ENCODE assay signal across 1 cellular context in the genomic region with DNA sequence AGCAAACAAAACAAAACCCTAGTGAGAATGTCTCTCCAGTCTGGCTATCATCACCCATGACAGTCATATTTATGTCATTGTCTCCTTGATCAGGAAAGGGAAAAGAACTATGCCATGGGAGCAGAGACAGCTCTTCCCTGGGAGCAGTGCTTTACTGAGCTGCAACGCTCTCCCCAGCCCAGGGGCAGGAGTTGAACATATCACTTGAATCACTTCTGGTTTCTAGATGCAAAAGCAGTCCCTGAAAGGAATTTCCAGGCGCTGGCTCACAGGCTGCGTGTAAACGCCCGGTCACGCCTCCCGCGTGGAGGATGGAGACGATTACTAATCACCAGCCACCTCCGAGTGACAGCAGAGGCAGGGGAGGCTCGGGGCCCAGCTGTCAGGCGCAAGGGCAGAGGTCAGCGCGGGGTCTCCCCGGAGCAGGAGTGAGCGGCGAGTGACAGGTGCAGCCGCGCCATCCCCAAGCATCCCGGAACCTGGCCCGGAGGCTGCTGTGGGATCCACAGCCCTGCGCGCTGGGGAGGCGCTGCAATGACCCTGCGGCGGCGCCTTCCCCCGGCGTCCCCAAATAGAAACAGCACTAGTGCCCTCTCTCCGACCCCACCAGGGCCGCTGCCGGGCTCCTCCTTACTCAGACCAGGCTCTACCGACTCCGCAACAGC.
TF ChIP-seq lines count a peak whose summit lies in the region.

No MANE protein-coding gene starts in this region.

TF ChIP-seq in GM23338, 12 proteins besides CTCF, POLR2A, EP300 and RAD21 (continued from another document):
- TF ChIP-seq, protein P1, sequence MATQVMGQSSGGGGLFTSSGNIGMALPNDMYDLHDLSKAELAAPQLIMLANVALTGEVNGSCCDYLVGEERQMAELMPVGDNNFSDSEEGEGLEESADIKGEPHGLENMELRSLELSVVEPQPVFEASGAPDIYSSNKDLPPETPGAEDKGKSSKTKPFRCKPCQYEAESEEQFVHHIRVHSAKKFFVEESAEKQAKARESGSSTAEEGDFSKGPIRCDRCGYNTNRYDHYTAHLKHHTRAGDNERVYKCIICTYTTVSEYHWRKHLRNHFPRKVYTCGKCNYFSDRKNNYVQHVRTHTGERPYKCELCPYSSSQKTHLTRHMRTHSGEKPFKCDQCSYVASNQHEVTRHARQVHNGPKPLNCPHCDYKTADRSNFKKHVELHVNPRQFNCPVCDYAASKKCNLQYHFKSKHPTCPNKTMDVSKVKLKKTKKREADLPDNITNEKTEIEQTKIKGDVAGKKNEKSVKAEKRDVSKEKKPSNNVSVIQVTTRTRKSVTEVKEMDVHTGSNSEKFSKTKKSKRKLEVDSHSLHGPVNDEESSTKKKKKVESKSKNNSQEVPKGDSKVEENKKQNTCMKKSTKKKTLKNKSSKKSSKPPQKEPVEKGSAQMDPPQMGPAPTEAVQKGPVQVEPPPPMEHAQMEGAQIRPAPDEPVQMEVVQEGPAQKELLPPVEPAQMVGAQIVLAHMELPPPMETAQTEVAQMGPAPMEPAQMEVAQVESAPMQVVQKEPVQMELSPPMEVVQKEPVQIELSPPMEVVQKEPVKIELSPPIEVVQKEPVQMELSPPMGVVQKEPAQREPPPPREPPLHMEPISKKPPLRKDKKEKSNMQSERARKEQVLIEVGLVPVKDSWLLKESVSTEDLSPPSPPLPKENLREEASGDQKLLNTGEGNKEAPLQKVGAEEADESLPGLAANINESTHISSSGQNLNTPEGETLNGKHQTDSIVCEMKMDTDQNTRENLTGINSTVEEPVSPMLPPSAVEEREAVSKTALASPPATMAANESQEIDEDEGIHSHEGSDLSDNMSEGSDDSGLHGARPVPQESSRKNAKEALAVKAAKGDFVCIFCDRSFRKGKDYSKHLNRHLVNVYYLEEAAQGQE (IDR thresholded peaks at IDR 0.05; ENCODE audit: unreplicated experiment): no peak
- TF ChIP-seq NANOG (IDR thresholded peaks at IDR 0.05; ENCODE audit: borderline replicate concordance) (no peak), JUNB (IDR thresholded peaks at IDR 0.05; ENCODE audit: unreplicated experiment) (no peak), STAT1 (IDR thresholded peaks at IDR 0.05; ENCODE audit: unreplicated experiment) (no peak), EZH2 (IDR thresholded peaks at IDR 0.05; ENCODE audit: low read depth, unreplicated experiment) (no peak), CREB1 (CRISPR knock-in tag; IDR thresholded peaks at IDR 0.05; ENCODE audit: low read depth) (no peak)
- TF ChIP-seq, protein P2, sequence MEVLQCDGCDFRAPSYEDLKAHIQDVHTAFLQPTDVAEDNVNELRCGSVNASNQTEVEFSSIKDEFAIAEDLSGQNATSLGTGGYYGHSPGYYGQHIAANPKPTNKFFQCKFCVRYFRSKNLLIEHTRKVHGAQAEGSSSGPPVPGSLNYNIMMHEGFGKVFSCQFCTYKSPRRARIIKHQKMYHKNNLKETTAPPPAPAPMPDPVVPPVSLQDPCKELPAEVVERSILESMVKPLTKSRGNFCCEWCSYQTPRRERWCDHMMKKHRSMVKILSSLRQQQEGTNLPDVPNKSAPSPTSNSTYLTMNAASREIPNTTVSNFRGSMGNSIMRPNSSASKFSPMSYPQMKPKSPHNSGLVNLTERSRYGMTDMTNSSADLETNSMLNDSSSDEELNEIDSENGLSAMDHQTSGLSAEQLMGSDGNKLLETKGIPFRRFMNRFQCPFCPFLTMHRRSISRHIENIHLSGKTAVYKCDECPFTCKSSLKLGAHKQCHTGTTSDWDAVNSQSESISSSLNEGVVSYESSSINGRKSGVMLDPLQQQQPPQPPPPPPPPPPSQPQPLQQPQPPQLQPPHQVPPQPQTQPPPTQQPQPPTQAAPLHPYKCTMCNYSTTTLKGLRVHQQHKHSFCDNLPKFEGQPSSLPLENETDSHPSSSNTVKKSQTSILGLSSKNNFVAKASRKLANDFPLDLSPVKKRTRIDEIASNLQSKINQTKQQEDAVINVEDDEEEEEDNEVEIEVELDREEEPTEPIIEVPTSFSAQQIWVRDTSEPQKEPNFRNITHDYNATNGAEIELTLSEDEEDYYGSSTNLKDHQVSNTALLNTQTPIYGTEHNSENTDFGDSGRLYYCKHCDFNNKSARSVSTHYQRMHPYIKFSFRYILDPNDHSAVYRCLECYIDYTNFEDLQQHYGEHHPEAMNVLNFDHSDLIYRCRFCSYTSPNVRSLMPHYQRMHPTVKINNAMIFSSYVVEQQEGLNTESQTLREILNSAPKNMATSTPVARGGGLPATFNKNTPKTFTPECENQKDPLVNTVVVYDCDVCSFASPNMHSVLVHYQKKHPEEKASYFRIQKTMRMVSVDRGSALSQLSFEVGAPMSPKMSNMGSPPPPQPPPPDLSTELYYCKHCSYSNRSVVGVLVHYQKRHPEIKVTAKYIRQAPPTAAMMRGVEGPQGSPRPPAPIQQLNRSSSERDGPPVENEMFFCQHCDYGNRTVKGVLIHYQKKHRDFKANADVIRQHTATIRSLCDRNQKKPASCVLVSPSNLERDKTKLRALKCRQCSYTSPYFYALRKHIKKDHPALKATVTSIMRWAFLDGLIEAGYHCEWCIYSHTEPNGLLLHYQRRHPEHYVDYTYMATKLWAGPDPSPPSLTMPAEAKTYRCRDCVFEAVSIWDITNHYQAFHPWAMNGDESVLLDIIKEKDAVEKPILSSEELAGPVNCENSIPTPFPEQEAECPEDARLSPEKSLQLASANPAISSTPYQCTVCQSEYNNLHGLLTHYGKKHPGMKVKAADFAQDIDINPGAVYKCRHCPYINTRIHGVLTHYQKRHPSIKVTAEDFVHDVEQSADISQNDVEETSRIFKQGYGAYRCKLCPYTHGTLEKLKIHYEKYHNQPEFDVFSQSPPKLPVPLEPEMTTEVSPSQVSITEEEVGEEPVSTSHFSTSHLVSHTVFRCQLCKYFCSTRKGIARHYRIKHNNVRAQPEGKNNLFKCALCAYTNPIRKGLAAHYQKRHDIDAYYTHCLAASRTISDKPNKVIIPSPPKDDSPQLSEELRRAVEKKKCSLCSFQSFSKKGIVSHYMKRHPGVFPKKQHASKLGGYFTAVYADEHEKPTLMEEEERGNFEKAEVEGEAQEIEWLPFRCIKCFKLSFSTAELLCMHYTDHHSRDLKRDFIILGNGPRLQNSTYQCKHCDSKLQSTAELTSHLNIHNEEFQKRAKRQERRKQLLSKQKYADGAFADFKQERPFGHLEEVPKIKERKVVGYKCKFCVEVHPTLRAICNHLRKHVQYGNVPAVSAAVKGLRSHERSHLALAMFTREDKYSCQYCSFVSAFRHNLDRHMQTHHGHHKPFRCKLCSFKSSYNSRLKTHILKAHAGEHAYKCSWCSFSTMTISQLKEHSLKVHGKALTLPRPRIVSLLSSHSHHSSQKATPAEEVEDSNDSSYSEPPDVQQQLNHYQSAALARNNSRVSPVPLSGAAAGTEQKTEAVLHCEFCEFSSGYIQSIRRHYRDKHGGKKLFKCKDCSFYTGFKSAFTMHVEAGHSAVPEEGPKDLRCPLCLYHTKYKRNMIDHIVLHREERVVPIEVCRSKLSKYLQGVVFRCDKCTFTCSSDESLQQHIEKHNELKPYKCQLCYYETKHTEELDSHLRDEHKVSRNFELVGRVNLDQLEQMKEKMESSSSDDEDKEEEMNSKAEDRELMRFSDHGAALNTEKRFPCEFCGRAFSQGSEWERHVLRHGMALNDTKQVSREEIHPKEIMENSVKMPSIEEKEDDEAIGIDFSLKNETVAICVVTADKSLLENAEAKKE (CRISPR knock-in tag; IDR thresholded peaks at IDR 0.05): no peak
- TF ChIP-seq, protein P3, sequence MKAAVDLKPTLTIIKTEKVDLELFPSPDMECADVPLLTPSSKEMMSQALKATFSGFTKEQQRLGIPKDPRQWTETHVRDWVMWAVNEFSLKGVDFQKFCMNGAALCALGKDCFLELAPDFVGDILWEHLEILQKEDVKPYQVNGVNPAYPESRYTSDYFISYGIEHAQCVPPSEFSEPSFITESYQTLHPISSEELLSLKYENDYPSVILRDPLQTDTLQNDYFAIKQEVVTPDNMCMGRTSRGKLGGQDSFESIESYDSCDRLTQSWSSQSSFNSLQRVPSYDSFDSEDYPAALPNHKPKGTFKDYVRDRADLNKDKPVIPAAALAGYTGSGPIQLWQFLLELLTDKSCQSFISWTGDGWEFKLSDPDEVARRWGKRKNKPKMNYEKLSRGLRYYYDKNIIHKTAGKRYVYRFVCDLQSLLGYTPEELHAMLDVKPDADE (IDR thresholded peaks at IDR 0.05): no peak
TF ChIP-seq in GM23338: peak in this region for 0.
